1 cellular context compared by ENCODE assay signal in the genomic region with DNA sequence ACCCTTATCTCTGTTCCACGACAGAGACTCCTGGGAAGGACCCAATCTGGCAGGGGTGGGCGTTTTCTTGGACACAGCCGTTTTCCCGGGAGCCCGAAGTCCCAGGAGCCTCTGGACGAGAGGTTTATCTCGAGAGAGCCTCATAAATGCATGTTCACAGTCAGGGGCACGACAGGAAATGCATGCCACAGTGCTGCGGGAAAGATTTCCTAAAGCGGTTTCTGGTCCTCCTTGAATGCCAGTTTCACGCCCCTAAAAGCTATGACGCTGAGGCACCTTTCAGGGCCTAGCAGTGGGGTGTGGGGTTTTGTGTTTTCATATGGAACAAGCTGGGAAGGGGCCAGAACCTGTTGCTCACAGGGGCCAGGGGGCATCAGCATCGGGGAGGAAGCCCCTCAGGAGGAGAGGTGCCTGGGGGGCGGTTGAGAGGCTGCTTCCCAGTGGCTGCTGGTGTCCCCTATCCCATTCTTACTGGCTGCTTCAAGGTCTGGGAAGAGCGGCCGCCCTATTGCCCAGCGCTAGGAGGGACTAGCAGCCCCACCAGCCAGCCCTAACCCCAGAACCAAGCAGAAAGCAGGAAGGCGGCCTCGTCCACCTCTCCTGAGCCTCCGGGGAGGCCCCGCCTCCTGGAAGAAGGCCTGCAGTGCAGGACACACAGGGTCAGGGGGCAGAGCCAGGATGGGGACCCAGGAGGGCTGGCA.
TF ChIP-seq lines count a peak whose summit lies in the region.

No MANE protein-coding gene starts in this region.

TF ChIP-seq in IMR-90, 13 proteins besides CTCF, POLR2A, EP300 and RAD21 (continued from another document):
- TF ChIP-seq ELK1 (IDR thresholded peaks at IDR 0.05; ENCODE audit: borderline replicate concordance, low read depth, low read length) (no peak), NFE2L2 (IDR thresholded peaks at IDR 0.05; ENCODE audit: low read depth, low read length) (no peak), MAZ (IDR thresholded peaks at IDR 0.05; ENCODE audit: borderline replicate concordance, low read depth, low read length) (no peak)
